In genomic region chr19:16969127-16969526, GRCh38 we compare ENCODE assay signal across 11 cellular contexts. TPM values are rescaled to one million over a fixed set of nuclear protein-coding genes. Genes with fewer than 3 reads are reported as not detected.
DNase-seq lines count a peak whose midpoint lies in the region; ATAC-seq and TF ChIP-seq lines count a peak whose summit lies in the region.
"Had no signal": no experiment of that assay in that cellular context is flagged by ENCODE, and none has a peak within 500 bp of the region (broad histone marks: within the 10 kb centered on the region; RNA-seq: fewer than 3 reads in every experiment).

No MANE protein-coding gene starts in this region.

- ATAC-seq in RWPE2 (ENCODE audit: low read depth) = peak; percentile 27; the same call in 1 of the 3 replicates
- no peak for ATAC-seq in GM21786 (IDR thresholded peaks at IDR 0.05; ENCODE audit: unreplicated experiment)

- peaks cover 4% of the 10 kb centered on the region for H3K9me3 ChIP-seq in RWPE2 (ENCODE audit: severe bottlenecking)

- H3K27me3 ChIP-seq in HL-60 (ENCODE audit: insufficient read depth, poor library complexity, severe bottlenecking) (no peaks in the 10 kb centered on the region), RWPE2 (ENCODE audit: insufficient read depth, poor library complexity, severe bottlenecking) (no peaks in the 10 kb centered on the region)
- H3K27me3 ChIP-seq: esophagus muscularis mucosa had no signal

- H3K4me3 ChIP-seq in HL-60 (replicated peaks; ENCODE audit: insufficient read depth, low read length) = no peak overlapping the region
- no peak overlapping the region for H3K4me3 ChIP-seq in RWPE2 (ENCODE audit: severe bottlenecking)
- no peak overlapping the region for H3K4me3 ChIP-seq in fibroblast of mammary gland (ENCODE audit: control insufficient read depth, low read depth, low read length)
- H3K4me3 ChIP-seq: esophagus muscularis mucosa had no signal

- no peaks in the 10 kb centered on the region for H3K4me1 ChIP-seq in RWPE2 (ENCODE audit: insufficient read depth, poor library complexity, severe bottlenecking)
- H3K4me1 ChIP-seq: esophagus muscularis mucosa had no signal

- no peaks in the 10 kb centered on the region for H3K36me3 ChIP-seq in RWPE2 (ENCODE audit: low read depth)

- peak; percentile 8 for TF ChIP-seq CTCF in HL-60 (IDR thresholded peaks at IDR 0.05; ENCODE audit: insufficient read depth, low read length)
- no peak for TF ChIP-seq CTCF in RWPE2 (IDR thresholded peaks at IDR 0.05; ENCODE audit: poor library complexity, severe bottlenecking)
- TF ChIP-seq CTCF in fibroblast of mammary gland (conservative IDR thresholded peaks at IDR 0.05; ENCODE audit: control insufficient read depth, insufficient read depth, low read depth, low read length) = peak; percentile 6

- no peak overlapping the region for H3K27ac ChIP-seq in HL-60 (replicated peaks)
- no peak overlapping the region for H3K27ac ChIP-seq in RWPE2 (ENCODE audit: poor library complexity, severe bottlenecking)
- H3K27ac ChIP-seq: esophagus muscularis mucosa had no signal

- DNase-seq in Daoy (ENCODE audit: low read depth) (peak; percentile 11), HL-60 (ENCODE audit: low read depth in 1 of 2, low spot score in 1 of 2) (peak in 1 of 2 experiments; percentile 26), RWPE2 (ENCODE audit: low spot score) (no peak), fibroblast of mammary gland (ENCODE audit: low read depth) (peak; percentile 30), GOT3 (lab: John Stamatoyannopoulos, UW) (no peak), NCI-H146 treated with DMSO at 0.1 percent for 48 hours (lab: John Stamatoyannopoulos, UW; ENCODE audit: unreplicated experiment) (no peak), putamen (ENCODE audit: low spot score) (no peak)
- DNase-seq: activated CD8-positive, alpha-beta memory T cell treated with anti-CD3 and anti-CD28 coated beads, Interleukin-2, amount 50 U/mL, for 4 hours; left cardiac atrium had no signal

RNA-seq across cellular contexts. Expression of gene CPAMD8, which starts 57.5 kb away (rescaled TPM):
- not detected in 2 replicates for total RNA-seq in Daoy (2014; rRNA removed; shearing (Covaris generic))

Comparison
In these comparisons a context has a peak if more than half of its experiments do, and no peak if none do; other contexts are left out.
1. DNase-seq: peak in Daoy (single experiment) and fibroblast of mammary gland (single experiment); none in RWPE2 (single experiment), GOT3 (single experiment), NCI-H146 treated with DMSO at 0.1 percent for 48 hours (single experiment) and putamen (single experiment).